8 cellular contexts compared by ENCODE assay signal in the genomic region with DNA sequence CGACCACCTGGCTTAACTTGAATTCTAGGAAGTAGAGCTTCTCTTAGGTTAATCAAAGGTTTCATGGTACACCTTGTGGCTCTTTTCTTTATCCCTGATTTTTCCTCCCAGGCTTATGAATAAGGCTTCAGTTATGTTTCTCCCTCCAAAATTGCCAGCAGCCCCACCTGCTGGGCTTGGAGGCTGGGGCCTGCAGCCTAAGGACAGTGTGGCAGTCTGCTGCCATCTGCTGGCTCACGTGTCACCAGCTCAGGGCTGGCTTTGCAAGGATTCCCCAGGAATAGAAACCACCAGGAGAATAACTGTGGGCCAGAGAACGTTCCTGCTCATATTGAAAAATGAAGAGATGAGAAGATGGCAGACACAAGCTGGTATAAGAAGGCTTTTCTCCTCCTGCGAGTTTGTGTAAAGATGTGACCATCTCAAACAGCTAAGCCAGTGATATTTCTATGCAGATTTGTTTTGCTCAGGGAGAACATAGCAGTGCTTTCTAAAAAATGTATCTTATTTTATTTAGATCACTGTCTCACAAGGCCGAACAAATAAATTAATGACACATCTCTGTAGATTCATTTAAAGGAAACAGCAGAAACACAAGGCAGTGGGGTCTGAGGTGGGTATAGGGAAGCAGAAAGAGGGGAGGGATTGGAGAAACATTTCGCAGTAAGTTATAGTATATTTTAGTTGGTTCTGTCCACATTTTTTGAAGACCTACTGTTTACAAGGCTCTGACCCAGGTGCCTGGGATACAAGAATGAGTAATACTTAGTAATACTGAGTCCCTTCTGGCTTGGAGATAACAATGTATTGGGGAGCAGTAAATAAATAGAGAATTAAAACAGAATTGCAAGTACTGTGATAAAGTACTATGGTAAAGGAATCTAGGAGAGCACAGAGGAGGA.
DNase-seq lines count a peak whose midpoint lies in the region; ATAC-seq and TF ChIP-seq lines count a peak whose summit lies in the region.

No MANE protein-coding gene starts in this region.

- H3K36me3 Mint-ChIP-seq in glutamatergic neuron (ENCODE audit: unreplicated experiment), result no peaks in the 10 kb centered on the region

- H3K4me3 Mint-ChIP-seq in glutamatergic neuron (ENCODE audit: unreplicated experiment), result no peak overlapping the region

- no peak overlapping the region for H3K27ac Mint-ChIP-seq in glutamatergic neuron (ENCODE audit: unreplicated experiment)

- DNase-seq in GM12865 (ENCODE audit: low read depth) (peak; percentile 85), NCI-H1105 treated with DMSO at 0.1 percent for 48 hours (lab: John Stamatoyannopoulos, UW) (peak; percentile 85), glutamatergic neuron (peak; percentile 90), posterior cingulate gyrus (peak; percentile 80 to 98 (median 90)), ureter (ENCODE audit: low spot score) (peak; percentile 85)
- peak; percentile 77 for DNase-seq in activated naive CD4-positive, alpha-beta T cell treated with anti-CD3 and anti-CD28 coated beads, Interleukin-2, amount 50 U/mL, for 16 hours

- H3K4me1 Mint-ChIP-seq in glutamatergic neuron (ENCODE audit: low read depth, unreplicated experiment), result peaks cover 27% of the 10 kb centered on the region

- ATAC-seq in HG02623 (IDR thresholded peaks at IDR 0.05; ENCODE audit: unreplicated experiment) (peak; percentile 71), SK-N-SH treated with all-trans-retinoic acid at 6 μM for 48 hours (peak; percentile 95)

- H3K9me3 Mint-ChIP-seq in glutamatergic neuron (ENCODE audit: unreplicated experiment), result no peaks in the 10 kb centered on the region

- no peak overlapping the region for H3K4me3 ChIP-seq in GM12865 (ENCODE audit: low read depth, low read length)

- H3K27me3 Mint-ChIP-seq in glutamatergic neuron (ENCODE audit: unreplicated experiment), result peaks cover 3% of the 10 kb centered on the region

- TF ChIP-seq CTCF in GM12865 (IDR thresholded peaks at IDR 0.05; ENCODE audit: insufficient read depth, low read depth, low read length, missing control alignments), result peak; percentile 99
- TF ChIP-seq CTCF in glutamatergic neuron (IDR thresholded peaks at IDR 0.05; ENCODE audit: partially characterized antibody, unreplicated experiment), result peak; percentile 79

- intact Hi-C loops in posterior cingulate gyrus (cut with DNase I), result loop anchor here (1.0 to 5.0 kb wide), 3 partner anchors 71 to 284 kb away; no protein-coding TSS in a partner anchor

TF ChIP-seq in SK-N-SH treated with all-trans-retinoic acid at 6 μM for 48 hours, 23 proteins besides CTCF, POLR2A, EP300 and RAD21:
- TF ChIP-seq ZFP30 (CRISPR knock-in tag; IDR thresholded peaks at IDR 0.05) (no peak), PPARA (CRISPR knock-in tag; IDR thresholded peaks at IDR 0.05; ENCODE audit: borderline replicate concordance) (no peak), BACH2 (CRISPR knock-in tag; IDR thresholded peaks at IDR 0.05; ENCODE audit: borderline replicate concordance) (no peak), SNAI2 (CRISPR knock-in tag; IDR thresholded peaks at IDR 0.05) (no peak), OSR1 (CRISPR knock-in tag; IDR thresholded peaks at IDR 0.05) (no peak), RARB (CRISPR knock-in tag; IDR thresholded peaks at IDR 0.05) (no peak), GLIS3 (CRISPR knock-in tag; IDR thresholded peaks at IDR 0.05) (no peak), ZC3H10 (CRISPR knock-in tag; IDR thresholded peaks at IDR 0.05) (no peak), ESRRG (CRISPR knock-in tag; IDR thresholded peaks at IDR 0.05) (no peak)
- TF ChIP-seq, protein P1, sequence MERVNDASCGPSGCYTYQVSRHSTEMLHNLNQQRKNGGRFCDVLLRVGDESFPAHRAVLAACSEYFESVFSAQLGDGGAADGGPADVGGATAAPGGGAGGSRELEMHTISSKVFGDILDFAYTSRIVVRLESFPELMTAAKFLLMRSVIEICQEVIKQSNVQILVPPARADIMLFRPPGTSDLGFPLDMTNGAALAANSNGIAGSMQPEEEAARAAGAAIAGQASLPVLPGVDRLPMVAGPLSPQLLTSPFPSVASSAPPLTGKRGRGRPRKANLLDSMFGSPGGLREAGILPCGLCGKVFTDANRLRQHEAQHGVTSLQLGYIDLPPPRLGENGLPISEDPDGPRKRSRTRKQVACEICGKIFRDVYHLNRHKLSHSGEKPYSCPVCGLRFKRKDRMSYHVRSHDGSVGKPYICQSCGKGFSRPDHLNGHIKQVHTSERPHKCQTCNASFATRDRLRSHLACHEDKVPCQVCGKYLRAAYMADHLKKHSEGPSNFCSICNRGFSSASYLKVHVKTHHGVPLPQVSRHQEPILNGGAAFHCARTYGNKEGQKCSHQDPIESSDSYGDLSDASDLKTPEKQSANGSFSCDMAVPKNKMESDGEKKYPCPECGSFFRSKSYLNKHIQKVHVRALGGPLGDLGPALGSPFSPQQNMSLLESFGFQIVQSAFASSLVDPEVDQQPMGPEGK (CRISPR knock-in tag; IDR thresholded peaks at IDR 0.05; ENCODE audit: borderline replicate concordance), result no peak
- TF ChIP-seq, protein P2, sequence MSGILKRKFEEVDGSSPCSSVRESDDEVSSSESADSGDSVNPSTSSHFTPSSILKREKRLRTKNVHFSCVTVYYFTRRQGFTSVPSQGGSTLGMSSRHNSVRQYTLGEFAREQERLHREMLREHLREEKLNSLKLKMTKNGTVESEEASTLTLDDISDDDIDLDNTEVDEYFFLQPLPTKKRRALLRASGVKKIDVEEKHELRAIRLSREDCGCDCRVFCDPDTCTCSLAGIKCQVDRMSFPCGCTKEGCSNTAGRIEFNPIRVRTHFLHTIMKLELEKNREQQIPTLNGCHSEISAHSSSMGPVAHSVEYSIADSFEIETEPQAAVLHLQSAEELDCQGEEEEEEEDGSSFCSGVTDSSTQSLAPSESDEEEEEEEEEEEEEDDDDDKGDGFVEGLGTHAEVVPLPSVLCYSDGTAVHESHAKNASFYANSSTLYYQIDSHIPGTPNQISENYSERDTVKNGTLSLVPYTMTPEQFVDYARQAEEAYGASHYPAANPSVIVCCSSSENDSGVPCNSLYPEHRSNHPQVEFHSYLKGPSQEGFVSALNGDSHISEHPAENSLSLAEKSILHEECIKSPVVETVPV (CRISPR knock-in tag; IDR thresholded peaks at IDR 0.05), result no peak
